ENCODE assay signal across 27 cellular contexts in genomic region chr4:122243785-122244184, GRCh38.
"Had no signal": no experiment of that assay in that cellular context is flagged by ENCODE, and none has a peak within 500 bp of the region (broad histone marks: within the 10 kb centered on the region; RNA-seq: fewer than 3 reads in every experiment).

No MANE protein-coding gene starts in this region.

- H3K27me3 ChIP-seq: stomach, suprapubic skin, testis, thyroid gland, tibial artery, tibial nerve, transverse colon, upper lobe of left lung, upper lobe of right lung, uterus, vagina had no signal

- DNase-seq: stimulated activated CD4-positive, alpha-beta T cell treated with anti-CD3 and anti-CD28 coated beads, Interleukin-2, amount 100 ng/mL, for 48 hours; stimulated activated CD4-positive, alpha-beta T cell treated with anti-CD3 and anti-CD28 coated beads, Interleukin-4, amount 100 ng/mL, for 1 hour; stimulated activated CD4-positive, alpha-beta T cell treated with anti-CD3 and anti-CD28 coated beads, Interleukin-4, amount 100 ng/mL, for 24 hours; stimulated activated CD4-positive, alpha-beta T cell treated with anti-CD3 and anti-CD28 coated beads, Interleukin-4, amount 100 ng/mL, for 4 hours; stimulated activated CD8-positive, alpha-beta memory T cell treated with anti-CD3 and anti-CD28 coated beads, Interleukin-4, amount 100 ng/mL, for 48 hours; stimulated activated naive B cell treated with anti-CD40 and anti-IgM and Interleukin-4, amounts not matched to agents 10 μg/mL and 1 μg/mL and 100 μg/mL, for 72 hours; stimulated activated naive CD4-positive, alpha-beta T cell; stimulated activated naive CD4-positive, alpha-beta T cell treated with Interleukin-2 at 50 U/mL for 16 hours; stimulated activated naive CD8-positive, alpha-beta T cell treated with anti-CD3 and anti-CD28 coated beads, Interleukin-15, amount 100 ng/mL, for 72 hours; stimulated activated naive CD8-positive, alpha-beta T cell treated with anti-CD3 and anti-CD28 coated beads, Interleukin-15, Interleukin-2, amounts not matched to agents 100 U/mL and 50 U/mL, for 24 hours; stomach; substantia nigra; testis; thyroid gland; tibial artery; transverse colon; trophoblast cell; upper lobe of left lung; upper lobe of right lung; uterus had no signal

- ATAC-seq: stimulated activated effector memory CD8-positive, alpha-beta T cell treated with anti-CD3 and anti-CD28 coated beads, Interleukin-12 subunit alpha, Interleukin-12 subunit beta, amount 100 ng/mL, for 72 hours; stimulated activated memory B cell treated with anti-CD40 and anti-IgM and Interleukin-4, amounts not matched to agents 10 μg/mL and 1 μg/mL and 100 μg/mL, for 72 hours; stimulated activated naive B cell treated with anti-CD40 and anti-IgM and Interleukin-4, amounts not matched to agents 10 μg/mL and 1 μg/mL and 100 μg/mL, for 72 hours; stimulated activated naive CD8-positive, alpha-beta T cell treated with anti-CD3 and anti-CD28 coated beads, Interleukin-15, amount 100 ng/mL, for 72 hours; stimulated activated naive CD8-positive, alpha-beta T cell treated with anti-CD3 and anti-CD28 coated beads, Interleukin-15, Interleukin-2, amounts not matched to agents 100 U/mL and 50 U/mL, for 24 hours; upper lobe of right lung had no signal

- H3K27ac ChIP-seq: stomach, suprapubic skin, testis, thoracic aorta, thyroid gland, tibial artery, tibial nerve, transverse colon, upper lobe of left lung, upper lobe of right lung, uterus, vagina had no signal

- H3K36me3 ChIP-seq: uterus had no signal

- H3K9me3 ChIP-seq: stomach, suprapubic skin, testis, thoracic aorta, thyroid gland, tibial artery, tibial nerve, transverse colon, upper lobe of left lung, upper lobe of right lung, uterus, vagina had no signal

- H3K4me1 ChIP-seq: stomach, suprapubic skin, testis, thyroid gland, tibial artery, tibial nerve, transverse colon, upper lobe of left lung, upper lobe of right lung, uterus, vagina had no signal

- FAIRE-seq: urothelium cell line had no signal

- H3K4me3 ChIP-seq: stomach, suprapubic skin, testis, thoracic aorta, thyroid gland, tibial artery, tibial nerve, transverse colon, upper lobe of left lung, upper lobe of right lung, uterus, vagina had no signal
